24 cellular contexts compared by ENCODE assay signal in the genomic region with DNA sequence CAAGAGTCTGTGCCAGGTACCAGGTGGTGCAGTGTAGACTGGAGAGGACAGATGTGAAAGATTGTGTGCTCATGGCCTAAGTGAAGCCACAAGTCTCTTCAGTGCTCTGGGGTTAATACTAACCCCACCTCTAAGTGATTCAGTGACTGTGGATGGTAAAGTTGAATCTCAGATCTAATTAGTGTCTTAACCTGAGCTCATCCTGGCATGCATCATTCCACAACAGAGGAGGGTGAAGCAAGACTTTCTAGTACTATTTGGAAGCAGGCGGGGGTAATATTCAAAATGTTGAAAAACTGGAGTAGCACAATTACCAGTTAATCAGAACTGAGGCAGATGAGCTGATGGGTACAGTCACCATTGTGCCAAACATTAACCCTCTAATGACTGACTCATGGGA. TPM values are rescaled to one million over a fixed set of nuclear protein-coding genes. Genes with fewer than 3 reads are reported as not detected.
DNase-seq lines count a peak whose midpoint lies in the region; ATAC-seq, FAIRE-seq and TF ChIP-seq lines count a peak whose summit lies in the region.
"Had no signal": no experiment of that assay in that cellular context is flagged by ENCODE, and none has a peak within 500 bp of the region (broad histone marks: within the 10 kb centered on the region; RNA-seq: fewer than 3 reads in every experiment).

No MANE protein-coding gene starts in this region.

- peaks cover 3% of the 10 kb centered on the region; the same call in 1 of the 2 replicates for H3K79me1 ChIP-seq in H1 (ENCODE audit: low read depth, low read length)

- no peak overlapping the region for H2BK5ac ChIP-seq in H1 (ENCODE audit: low read depth, low read length)

- H4K91ac ChIP-seq in H1 (replicated peaks; ENCODE audit: insufficient read length, low read length) = no peak overlapping the region

- H3K23ac ChIP-seq in H1 (ENCODE audit: insufficient read length) = no peak overlapping the region

- no peaks in the 10 kb centered on the region for H3K9me3 ChIP-seq in left ventricle myocardium inferior (replicated peaks)
- peaks cover 0 to 4% (median 0%) of the 10 kb centered on the region in 11 donors for H3K9me3 ChIP-seq in heart right ventricle
- no peaks in the 10 kb centered on the region for H3K9me3 ChIP-seq in H1 (ENCODE audit: insufficient read depth in 2 of 2, low read depth in 1 of 2, low read length in 1 of 2)

- intact Hi-C loops in left ventricle myocardium inferior (cut with micrococcal nuclease) = loop anchor here (10.0 kb wide), 1 partner anchor 272 kb away; no protein-coding TSS in a partner anchor
- intact Hi-C loops in heart right ventricle (cut with DNase I) = no loop called here

- TF ChIP-seq CTCF in left ventricle myocardium inferior (IDR thresholded peaks at IDR 0.05; ENCODE audit: borderline replicate concordance) = no peak
- TF ChIP-seq CTCF in heart right ventricle (IDR thresholded peaks at IDR 0.05) = no peak
- TF ChIP-seq CTCF in H1 (IDR thresholded peaks at IDR 0.05; ENCODE audit: control extremely low read depth in 1 of 3, insufficient read depth in 1 of 3, low read depth in 1 of 3, low read length in 3 of 3) = no peak
- TF ChIP-seq CTCF in foreskin keratinocyte (conservative IDR thresholded peaks at IDR 0.05) = no peak

- no peak for TF ChIP-seq RAD21 in H1 (IDR thresholded peaks at IDR 0.05 in 1 of 2, conservative IDR thresholded peaks at IDR 0.05 in 1 of 2; ENCODE audit: low read depth in 2 of 2, low read length in 2 of 2)

- no peak overlapping the region for H3K14ac ChIP-seq in H1 (ENCODE audit: insufficient read length)

- H3K4me2 ChIP-seq in H1 (ENCODE audit: insufficient read depth in 1 of 2, low read depth in 2 of 2, low read length in 2 of 2) = no peak overlapping the region

- 0 out of 2 replicates have a peak overlapping the region, but pooled peaks have one; percentile 30 for H2AFZ ChIP-seq in H1 (ENCODE audit: low read length)

- no peak for TF ChIP-seq EP300 in H1 (IDR thresholded peaks at IDR 0.05; ENCODE audit: borderline replicate concordance in 1 of 2, low read depth in 2 of 2, low read length in 2 of 2)

- no peak for TF ChIP-seq POLR2A in H1 (IDR thresholded peaks at IDR 0.05; ENCODE audit: control extremely low read depth in 1 of 2, low read depth in 2 of 2, low read length in 2 of 2)
- no peak for TF ChIP-seq POLR2A in H54 (IDR thresholded peaks at IDR 0.05; ENCODE audit: low read depth, low read length)

- H3K23me2 ChIP-seq in H1 (ENCODE audit: low read depth, low read length) = peaks cover 4% of the 10 kb centered on the region

- WGBS in heart right ventricle, 2 donors = 93 to 98% methylated on average over 1 of the region's 1 CpG
- 82% methylated on average over 1 of the region's 1 CpG; no CpG with 5 or more reads in 1 of the 2 experiments for WGBS in H1 (ENCODE audit: extremely low coverage in 1 of 2, insufficient coverage in 1 of 2, insufficient read length in 1 of 2, insufficient replicate concordance in 2 of 2, low coverage in 1 of 2, low lambda C conversion rate in 2 of 2, missing lambda C conversion rate in 1 of 2), 2 experiments

- no peak overlapping the region for H4K5ac ChIP-seq in H1 (ENCODE audit: insufficient read length, low read depth, low read length)

- H3K4ac ChIP-seq in H1 (replicated peaks; ENCODE audit: insufficient read length, low read depth, low read length) = no peak overlapping the region

- H3K36me3 ChIP-seq in left ventricle myocardium inferior = no peaks in the 10 kb centered on the region
- no peaks in the 10 kb centered on the region for H3K36me3 ChIP-seq in heart right ventricle
- no peaks in the 10 kb centered on the region for H3K36me3 ChIP-seq in H1 (ENCODE audit: control insufficient read depth in 2 of 4, insufficient read depth in 4 of 4, low read length in 3 of 4)
- H3K36me3 ChIP-seq: BLaER1 treated with 17β-estradiol and CSF1 and Interleukin-3, amounts not matched to agents 10 nM and 100 nM had no signal

- ATAC-seq in heart right ventricle (no peak), foreskin keratinocyte (peak; percentile 40), GM21360 (IDR thresholded peaks at IDR 0.05; ENCODE audit: unreplicated experiment) (no peak)
- ATAC-seq: CD8-positive, alpha-beta T cell; PC-3; SK-N-SH treated with all-trans-retinoic acid at 6 μM for 48 hours had no signal

- H2BK20ac ChIP-seq in H1 (ENCODE audit: low read length) = no peak overlapping the region

- DNase-seq in left ventricle myocardium inferior (no peak), heart right ventricle (no peak), H1 (ENCODE audit: low read depth in 1 of 2, low spot score in 2 of 2) (no peak), foreskin keratinocyte (peak; percentile 39 to 68), H54 (ENCODE audit: insufficient read length, low spot score) (no peak), NCI-H2227 treated with DMSO at 0.1 percent for 48 hours (lab: John Stamatoyannopoulos, UW) (no peak)
- no peak for DNase-seq in stimulated activated CD4-positive, alpha-beta T cell treated with anti-CD3 and anti-CD28 coated beads, Interleukin-12 subunit alpha, Interleukin-12 subunit beta, amount 100 ng/mL, for 4 hours
- DNase-seq: Calu3; CD8-positive, alpha-beta T cell; DMS79; H9; Karpas-422; NCI-H1436 treated with DMSO at 0.1 percent for 48 hours; NCI-H2029 treated with DMSO at 0.1 percent for 48 hours; NCI-H510A treated with DMSO at 0.1 percent for 48 hours; PC-3; RPMI8226; SIG-M5 had no signal

- POLR2A ChIA-PET in H1 (lab: Charles Lee; ENCODE audit: partially characterized antibody) = interaction anchor here (1.0 kb wide), 1 partner anchor 9 kb away, joined by 3 read pairs; no protein-coding TSS in a partner anchor

- no peak overlapping the region for H2BK15ac ChIP-seq in H1 (ENCODE audit: low read length)

- FAIRE-seq in H1 (lab: Jason Lieb, UNC) = no peak
- no peak for FAIRE-seq in H54 (lab: Jason Lieb, UNC)
- FAIRE-seq: GM12892, GM18507 had no signal

- H4K8ac ChIP-seq in H1 (ENCODE audit: extremely low read depth, insufficient read depth, low read length) = no peak overlapping the region

- peaks cover 46% of the 10 kb centered on the region for H3K4me1 ChIP-seq in left ventricle myocardium inferior
- peaks cover 3 to 44% (median 38%) of the 10 kb centered on the region in 9 donors for H3K4me1 ChIP-seq in heart right ventricle
- H3K4me1 ChIP-seq in H1 (replicated peaks in 1 of 4; ENCODE audit: control insufficient read depth in 3 of 4, insufficient read depth in 4 of 4, low read length in 3 of 4) = peaks cover 0 to 4% (median 2%) of the 10 kb centered on the region in 4 experiments; a peak in 2 of 7 replicates
- peaks cover 9% of the 10 kb centered on the region for H3K4me1 ChIP-seq in foreskin keratinocyte

- H3K9ac ChIP-seq in H1 (replicated peaks in 1 of 4; ENCODE audit: extremely low read depth in 1 of 4, low read depth in 3 of 4, low read length in 3 of 4) = no peak overlapping the region
- H3K9ac ChIP-seq: BLaER1 treated with 17β-estradiol and CSF1 and Interleukin-3, amounts not matched to agents 10 nM and 100 nM had no signal

- H3K56ac ChIP-seq in H1 (replicated peaks; ENCODE audit: insufficient read length, low read depth, low read length) = no peak overlapping the region

- H3K27me3 ChIP-seq in left ventricle myocardium inferior (ENCODE audit: low read depth) (no peaks in the 10 kb centered on the region), heart right ventricle (no peaks in the 10 kb centered on the region), H1 (replicated peaks in 1 of 4; ENCODE audit: control insufficient read depth in 3 of 4, extremely low read depth in 1 of 4, insufficient read depth in 3 of 4, low read length in 3 of 4) (no peaks in the 10 kb centered on the region), foreskin keratinocyte (no peaks in the 10 kb centered on the region)
- H3K27me3 ChIP-seq: BLaER1 treated with 17β-estradiol and CSF1 and Interleukin-3, amounts not matched to agents 10 nM and 100 nM had no signal

- H3K18ac ChIP-seq in H1 (ENCODE audit: extremely low read depth, low read length) = no peak overlapping the region

- H4K20me1 ChIP-seq in H1 (replicated peaks in 1 of 2; ENCODE audit: control insufficient read depth in 1 of 2, insufficient read depth in 2 of 2, low read length in 2 of 2) = no peaks in the 10 kb centered on the region

- no peak overlapping the region for H2BK120ac ChIP-seq in H1 (replicated peaks; ENCODE audit: low read depth, low read length)

- no peak overlapping the region for H2AK5ac ChIP-seq in H1 (ENCODE audit: low read depth, low read length)

- peaks cover 14 to 21% of the 10 kb centered on the region in 2 experiments for H3K79me2 ChIP-seq in H1 (ENCODE audit: control insufficient read depth in 1 of 2, insufficient read depth in 2 of 2, low read length in 2 of 2)

- H3K4me3 ChIP-seq in left ventricle myocardium inferior (no peak overlapping the region), heart right ventricle (no peak overlapping the region), H1 (ENCODE audit: extremely low read depth in 1 of 4, insufficient read depth in 2 of 4, low read depth in 3 of 4, low read length in 4 of 4) (no peak overlapping the region)
- H3K4me3 ChIP-seq: BLaER1 treated with 17β-estradiol and CSF1 and Interleukin-3, amounts not matched to agents 10 nM and 100 nM had no signal

- no peak overlapping the region for H2BK12ac ChIP-seq in H1 (ENCODE audit: low read depth, low read length)

- CTCF ChIA-PET in H1 (lab: Charles Lee; ENCODE audit: partially characterized antibody) = interaction anchor here (2.5 kb wide), 1 partner anchor 274 kb away, joined by 8 read pairs; no protein-coding TSS in a partner anchor

- H3K27ac ChIP-seq in left ventricle myocardium inferior (replicated peaks) (peak overlapping the region; percentile 94), heart right ventricle (peak overlapping the region in 4 of 10 donors; percentile 10 to 94 (median 94)), H1 (ENCODE audit: low read depth, low read length) (no peak overlapping the region), foreskin keratinocyte (no peak overlapping the region)
- H3K27ac ChIP-seq: HL-60 had no signal

RNA-seq across cellular contexts. Expression of a gene that starts 2.8 kb away (rescaled TPM):
- total RNA-seq in left ventricle myocardium inferior (13.5 TPM), heart right ventricle (10 to 100 TPM; 11.1 to 17.6 (median 15.2) TPM), foreskin keratinocyte (31.0 and 32.4 TPM in 2 replicates)
- polyA plus RNA-seq in heart right ventricle (10 to 100 TPM; 13.4 TPM), H1 (2011; rRNA removed) (9.0 and 11.0 TPM in 2 replicates), foreskin keratinocyte (27.1 and 29.9 TPM in 2 replicates)
- total RNA-seq in H1 (2021; fragmentation: NEBNext Ultra II Directional; extraction: Animal tissue kit (Norgen Biotek cat#: 25700)) = 28.3 and 30.2 TPM in 2 replicates
- polyA plus RNA-seq in H1 (2011; cell fraction: cytosol; rRNA removed) = 13.8 TPM
- polyA plus RNA-seq in H1 (2011; cell fraction: nucleus; rRNA removed) = 14.7 TPM
- 22.3 to 32.0 TPM (median 24.0 TPM) in 4 replicates for polyA plus RNA-seq in H1 (2012, experiment 1 of 2)
- polyA plus RNA-seq in H1 (2012, experiment 2 of 2) = 8.8 TPM
- polyA plus RNA-seq in H1 (2013, experiment 1 of 2) = 36.2 TPM
- polyA plus RNA-seq in H1 (2013, experiment 2 of 2) = 45.6 TPM
- polyA minus RNA-seq in H1 (2011; rRNA and poly(A)+ RNA removed) = 16.4 and 16.6 TPM in 2 replicates
- polyA minus RNA-seq in H1 (2011; cell fraction: cytosol; rRNA and poly(A)+ RNA removed) = 14.2 TPM
- polyA minus RNA-seq in H1 (2011; cell fraction: nucleus; rRNA and poly(A)+ RNA removed) = 33.9 TPM

RNA-seq across cellular contexts. Expression of a gene that starts 8.3 kb away (rescaled TPM):
- 5.5 TPM for total RNA-seq in left ventricle myocardium inferior
- total RNA-seq in heart right ventricle = 10 to 100 TPM in 2 of 10 donors, 1 to 10 TPM in 8; 4.3 to 19.4 (median 6.3) TPM
- 1 to 10 TPM; 5.1 to 8.5 TPM for polyA plus RNA-seq in heart right ventricle
- 19.8 and 20.5 TPM in 2 replicates for total RNA-seq in H1 (2021; fragmentation: NEBNext Ultra II Directional; extraction: Animal tissue kit (Norgen Biotek cat#: 25700))
- 12.2 and 15.5 TPM in 2 replicates for polyA plus RNA-seq in H1 (2011; rRNA removed)
- polyA plus RNA-seq in H1 (2011; cell fraction: cytosol; rRNA removed) = 12.0 TPM
- 11.5 TPM for polyA plus RNA-seq in H1 (2011; cell fraction: nucleus; rRNA removed)
- polyA plus RNA-seq in H1 (2012, experiment 1 of 2) = 7.7 to 11.6 TPM (median 11.0 TPM) in 4 replicates
- 10.8 TPM for polyA plus RNA-seq in H1 (2012, experiment 2 of 2)
- 11.0 TPM for polyA plus RNA-seq in H1 (2013, experiment 1 of 2)
- 10.5 TPM for polyA plus RNA-seq in H1 (2013, experiment 2 of 2)
- 2.1 and 3.6 TPM in 2 replicates for polyA minus RNA-seq in H1 (2011; rRNA and poly(A)+ RNA removed)
- polyA minus RNA-seq in H1 (2011; cell fraction: cytosol; rRNA and poly(A)+ RNA removed) = 13.8 TPM
- polyA minus RNA-seq in H1 (2011; cell fraction: nucleus; rRNA and poly(A)+ RNA removed) = 14.3 TPM
- total RNA-seq in foreskin keratinocyte = 11.5 and 12.4 TPM in 2 replicates
- polyA plus RNA-seq in foreskin keratinocyte = 7.4 and 8.1 TPM in 2 replicates

Comparison
In these comparisons a context has a peak if more than half of its experiments do, and no peak if none do; other contexts are left out.
1. DNase-seq: peak in foreskin keratinocyte (2 of 2); none in left ventricle myocardium inferior (single experiment), heart right ventricle (0 of 2), H1 (0 of 2), H54 (single experiment), stimulated activated CD4-positive, alpha-beta T cell treated with anti-CD3 and anti-CD28 coated beads, Interleukin-12 subunit alpha, Interleukin-12 subunit beta, amount 100 ng/mL, for 4 hours (single experiment) and NCI-H2227 treated with DMSO at 0.1 percent for 48 hours (single experiment).